In the genomic region with DNA sequence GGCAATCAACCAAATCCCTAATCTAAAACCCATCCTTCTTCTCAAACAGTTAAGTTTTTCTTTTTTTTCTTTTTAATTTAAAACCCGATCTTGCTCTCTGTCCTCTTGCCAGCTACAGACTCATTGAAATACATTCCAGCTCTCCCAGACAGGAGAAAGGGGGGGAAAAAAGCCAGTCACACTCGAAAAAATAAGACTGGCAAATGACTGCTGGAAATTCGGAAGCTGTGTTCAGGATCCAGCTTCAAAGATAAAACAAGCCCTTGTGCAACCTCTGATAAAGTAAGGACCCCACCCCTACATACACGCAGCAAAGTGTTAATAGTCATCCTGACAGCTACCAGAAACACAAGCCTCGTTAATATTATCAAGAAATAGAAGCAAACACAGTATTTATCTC, we compare ENCODE assay signal across 21 cellular contexts. TPM values are rescaled to one million over a fixed set of nuclear protein-coding genes. Genes with fewer than 3 reads are reported as not detected.
DNase-seq lines count a peak whose midpoint lies in the region; ATAC-seq, FAIRE-seq and TF ChIP-seq lines count a peak whose summit lies in the region.
"Had no signal": no experiment of that assay in that cellular context is flagged by ENCODE, and none has a peak within 500 bp of the region (broad histone marks: within the 10 kb centered on the region; RNA-seq: fewer than 3 reads in every experiment).

No MANE protein-coding gene starts in this region.

- no peaks in the 10 kb centered on the region for H3K79me2 ChIP-seq in astrocyte (ENCODE audit: insufficient read depth, low read length)
- H3K79me2 ChIP-seq: parathyroid adenoma had no signal

- DNase-seq in astrocyte (ENCODE audit: low read depth) (no peak), heart left ventricle (no peak), nephron progenitor cell (no peak), small intestine (no peak), KBM-7 (no peak)
- no peak for DNase-seq in activated effector memory CD4-positive, alpha-beta T cell treated with anti-CD3 and anti-CD28 coated beads, Interleukin-2, amount 50 U/mL, for 16 hours
- DNase-seq in NK-92 treated with Interleukin-12 subunit alpha and Interleukin-12 subunit beta, amount 100 ng/mL, for 24 hours (lab: John Stamatoyannopoulos, UW) = no peak
- DNase-seq: activated naive CD4-positive, alpha-beta T cell treated with anti-CD3 and anti-CD28 coated beads, Interleukin-2, amount 10 ng/mL, durations not matched to agents 7 days and 5 days; CD8-positive, alpha-beta memory T cell; effector memory CD4-positive, alpha-beta T cell; EL; foreskin keratinocyte; kidney; mucosa of descending colon; NCI-H1048; NCI-H2171; T-helper 17 cell had no signal

- no peaks in the 10 kb centered on the region for H4K20me1 ChIP-seq in astrocyte (ENCODE audit: insufficient read depth, low read length)

- in situ Hi-C loops in KBM-7 (cut with MboI; ENCODE audit: low pct_unique_long_range_greater_than_20kb, low sequenced_read_pairs) = no loop called here

- peak overlapping the region; percentile 67 for H3K4me3 Mint-ChIP-seq in astrocyte (ENCODE audit: unreplicated experiment)
- H3K4me3 Mint-ChIP-seq in nephron progenitor cell = peak overlapping the region; percentile 68
- H3K4me3 Mint-ChIP-seq: activated naive CD4-positive, alpha-beta T cell treated with anti-CD3 and anti-CD28 coated beads, Interleukin-2, amount 10 ng/mL, durations not matched to agents 7 days and 5 days; CD8-positive, alpha-beta memory T cell; stimulated activated naive CD8-positive, alpha-beta T cell treated with anti-CD3 and anti-CD28 coated beads, Interleukin-15, Interleukin-2, amounts not matched to agents 100 ng/mL and 50 ng/mL, for 24 hours; T-helper 17 cell had no signal

- H3K27me3 Mint-ChIP-seq in astrocyte (ENCODE audit: low read depth, unreplicated experiment) (peaks cover 2% of the 10 kb centered on the region), nephron progenitor cell (ENCODE audit: low read depth, poor library complexity) (peaks cover 3% of the 10 kb centered on the region)
- H3K27me3 Mint-ChIP-seq: activated naive CD4-positive, alpha-beta T cell treated with anti-CD3 and anti-CD28 coated beads, Interleukin-2, amount 10 ng/mL, durations not matched to agents 7 days and 5 days; CD8-positive, alpha-beta memory T cell; stimulated activated naive CD8-positive, alpha-beta T cell treated with anti-CD3 and anti-CD28 coated beads, Interleukin-15, Interleukin-2, amounts not matched to agents 100 ng/mL and 50 ng/mL, for 24 hours; T-helper 17 cell had no signal

- intact Hi-C loops in heart left ventricle (cut with DNase I) = loop anchor here in 6 of 10 donors (5.0 to 10.0 kb wide), 4 partner anchors 86 to 569 kb away; no protein-coding TSS in a partner anchor

- no peak for FAIRE-seq in astrocyte (lab: Jason Lieb, UNC)
- FAIRE-seq in small intestine (lab: Jason Lieb, UNC) = no peak
- FAIRE-seq: kidney had no signal

- H3K36me3 ChIP-seq in ES-I3 (ENCODE audit: insufficient read depth, low read length) (no peaks in the 10 kb centered on the region), astrocyte (ENCODE audit: insufficient read depth, low read length) (no peaks in the 10 kb centered on the region), heart left ventricle (no peaks in the 10 kb centered on the region), small intestine (ENCODE audit: control insufficient read depth in 2 of 2, insufficient read depth in 2 of 2, low read length in 2 of 2) (no peaks in the 10 kb centered on the region)
- H3K36me3 ChIP-seq: breast epithelium had no signal

- H3K4me3 ChIP-seq in astrocyte (ENCODE audit: insufficient read depth, low read depth, low read length) = peak overlapping the region; percentile 28
- H3K4me3 ChIP-seq in heart left ventricle = peak overlapping the region in 8 of 12 donors; percentile 5 to 38 (median 28)
- H3K4me3 ChIP-seq in small intestine (ENCODE audit: low read depth in 1 of 2, low read length in 2 of 2) = no peak overlapping the region
- H3K4me3 ChIP-seq: breast epithelium, mucosa of descending colon had no signal

- no peak for TF ChIP-seq POLR2A in heart left ventricle (IDR thresholded peaks at IDR 0.05)

- peak overlapping the region; percentile 57 for H3K4me2 ChIP-seq in astrocyte (ENCODE audit: low read length)

- peak overlapping the region; percentile 1 for H2AFZ ChIP-seq in astrocyte (ENCODE audit: low read depth, low read length)
- H2AFZ ChIP-seq: parathyroid adenoma had no signal

- H3K4me1 ChIP-seq in ES-I3 (ENCODE audit: insufficient read depth, low read length) (peaks cover 42% of the 10 kb centered on the region), astrocyte (ENCODE audit: insufficient read depth, low read length) (no peaks in the 10 kb centered on the region), heart left ventricle (no peaks in the 10 kb centered on the region), small intestine (ENCODE audit: control insufficient read depth in 2 of 2, insufficient read depth in 1 of 2, low read depth in 1 of 2, low read length in 1 of 2) (no peaks in the 10 kb centered on the region)
- H3K4me1 ChIP-seq: breast epithelium, foreskin keratinocyte, parathyroid adenoma had no signal

- H3K9me3 ChIP-seq in ES-I3 (ENCODE audit: control insufficient read depth, insufficient read depth, low read length) (no peaks in the 10 kb centered on the region), astrocyte (ENCODE audit: insufficient read depth, low read depth, low read length) (no peaks in the 10 kb centered on the region), heart left ventricle (no peaks in the 10 kb centered on the region), small intestine (ENCODE audit: control insufficient read depth, low read depth) (no peaks in the 10 kb centered on the region)
- H3K9me3 ChIP-seq: breast epithelium, mucosa of descending colon had no signal

- WGBS in heart left ventricle, 4 donors = 0 to 3% (median 1%) methylated on average over 5 of the region's 5 CpGs
- 4 to 8% (median 7%) methylated on average over 5 of the region's 5 CpGs for WGBS in small intestine, 3 donors

- H3K9me3 Mint-ChIP-seq in astrocyte (ENCODE audit: unreplicated experiment) (no peaks in the 10 kb centered on the region), nephron progenitor cell (no peaks in the 10 kb centered on the region)

- no peak for TF ChIP-seq CTCF in astrocyte (IDR thresholded peaks at IDR 0.05; ENCODE audit: insufficient read depth, low read depth, low read length)
- TF ChIP-seq CTCF in heart left ventricle (IDR thresholded peaks at IDR 0.05) = no peak
- no peak for TF ChIP-seq CTCF in nephron progenitor cell (IDR thresholded peaks at IDR 0.05)

- ATAC-seq in heart left ventricle = peak in 1 of 4 donors; percentile 45
- ATAC-seq: foreskin keratinocyte, mucosa of descending colon, T-helper 17 cell had no signal

- H3K27ac ChIP-seq in astrocyte (ENCODE audit: low read depth, low read length) (no peak overlapping the region), heart left ventricle (no peak overlapping the region), small intestine (ENCODE audit: low read depth in 1 of 2, low read length in 1 of 2) (no peak overlapping the region)
- H3K27ac ChIP-seq: breast epithelium, foreskin keratinocyte, parathyroid adenoma had no signal

- H3K27me3 ChIP-seq in astrocyte (ENCODE audit: insufficient read depth, low read length) (no peaks in the 10 kb centered on the region), heart left ventricle (peaks cover 0 to 5% (median 0%) of the 10 kb centered on the region in 9 donors), small intestine (ENCODE audit: control insufficient read depth in 2 of 2, insufficient read depth in 2 of 2, low read length in 2 of 2) (no peaks in the 10 kb centered on the region)
- H3K27me3 ChIP-seq: breast epithelium, foreskin keratinocyte had no signal

- H3K36me3 Mint-ChIP-seq in astrocyte (ENCODE audit: low read depth, unreplicated experiment) (no peaks in the 10 kb centered on the region), nephron progenitor cell (ENCODE audit: low read depth) (peaks cover 4% of the 10 kb centered on the region)
- H3K36me3 Mint-ChIP-seq: activated naive CD4-positive, alpha-beta T cell treated with anti-CD3 and anti-CD28 coated beads, Interleukin-2, amount 10 ng/mL, durations not matched to agents 7 days and 5 days; CD8-positive, alpha-beta memory T cell had no signal

- peaks cover 8% of the 10 kb centered on the region for H3K4me1 Mint-ChIP-seq in astrocyte (ENCODE audit: low read depth, unreplicated experiment)
- H3K4me1 Mint-ChIP-seq in nephron progenitor cell = peaks cover 48% of the 10 kb centered on the region
- H3K4me1 Mint-ChIP-seq: activated naive CD4-positive, alpha-beta T cell treated with anti-CD3 and anti-CD28 coated beads, Interleukin-2, amount 10 ng/mL, durations not matched to agents 7 days and 5 days; CD8-positive, alpha-beta memory T cell; T-helper 17 cell had no signal

- H3K9ac ChIP-seq in ES-I3 (ENCODE audit: low read depth, low read length) = peak overlapping the region; percentile 54
- H3K9ac ChIP-seq in astrocyte (ENCODE audit: low read length) = peak overlapping the region; percentile 13
- H3K9ac ChIP-seq: parathyroid adenoma had no signal

- H3K27ac Mint-ChIP-seq in astrocyte (ENCODE audit: unreplicated experiment) (no peak overlapping the region), nephron progenitor cell (peak overlapping the region; percentile 37)
- H3K27ac Mint-ChIP-seq: activated naive CD4-positive, alpha-beta T cell treated with anti-CD3 and anti-CD28 coated beads, Interleukin-2, amount 10 ng/mL, durations not matched to agents 7 days and 5 days; CD8-positive, alpha-beta memory T cell; stimulated activated naive CD8-positive, alpha-beta T cell treated with anti-CD3 and anti-CD28 coated beads, Interleukin-15, Interleukin-2, amounts not matched to agents 100 ng/mL and 50 ng/mL, for 24 hours; T-helper 17 cell had no signal

RNA-seq across cellular contexts. Expression of a gene that starts 1.2 kb away (rescaled TPM):
- total RNA-seq in astrocyte (0.59 and 0.89 TPM in 2 replicates), heart left ventricle (1 to 10 TPM in 2 of 9 donors, under 1 TPM in 6, not detected in 1; 0.38 to 1.3 (median 0.63) TPM)
- polyA plus RNA-seq in heart left ventricle (under 1 TPM; 0.15 to 0.17 TPM), small intestine (under 1 TPM in 1 of 3 donors, not detected in 2; 0.07 TPM)
- total RNA-seq: CD8-positive, alpha-beta memory T cell; foreskin keratinocyte; T-helper 17 cell had no signal
- polyA plus RNA-seq: CD8-positive, alpha-beta memory T cell; foreskin keratinocyte had no signal

Comparison
In these comparisons a context has a peak if more than half of its experiments do, and no peak if none do; other contexts are left out.
1. H3K4me3 ChIP-seq: peak in astrocyte (single experiment) and heart left ventricle (8 of 12); none in small intestine (0 of 2).